In genomic region chr17:61955621-61956020, GRCh38 we compare ENCODE assay signal across 2 cellular contexts.
A peak's percentile ranks its signal among the peaks of the same experiment; 100 is the strongest.
TF ChIP-seq lines count a peak whose summit lies in the region.

No MANE protein-coding gene starts in this region.

TF ChIP-seq in IMR-90, 13 proteins besides CTCF, POLR2A, EP300 and RAD21:
- TF ChIP-seq MAFK (IDR thresholded peaks at IDR 0.05; ENCODE audit: low read depth, low read length) (peak; percentile 96), NFE2L2 (IDR thresholded peaks at IDR 0.05; ENCODE audit: low read depth, low read length) (no peak)

TF ChIP-seq in K562, 482 proteins besides CTCF, POLR2A, EP300 and RAD21:
- TF ChIP-seq MAFF (IDR thresholded peaks at IDR 0.05; ENCODE audit: low read length) = peak; percentile 91
- no peak for TF ChIP-seq MAZ (CRISPR knock-in tag; conservative IDR thresholded peaks at IDR 0.05 in 1 of 2, IDR thresholded peaks at IDR 0.05 in 1 of 2)
- no peak for TF ChIP-seq YY1 (IDR thresholded peaks at IDR 0.05; ENCODE audit: borderline replicate concordance in 1 of 3, control insufficient read depth in 1 of 3, extremely low read depth in 1 of 3, insufficient read depth in 3 of 3, insufficient read length in 1 of 3, insufficient replicate concordance in 2 of 3, low read depth in 1 of 3, low read length in 2 of 3)
- TF ChIP-seq MAFK (IDR thresholded peaks at IDR 0.05; ENCODE audit: low read length) = peak; percentile 91
- TF ChIP-seq U2AF2 (optimal IDR thresholded peaks at IDR 0.05; ENCODE audit: low read depth, low read length) = no peak
- TF ChIP-seq C11orf30 (IDR thresholded peaks at IDR 0.05; ENCODE audit: low read depth) = peak; percentile 83
- peak; percentile 84 for TF ChIP-seq MAFG (tag; conservative IDR thresholded peaks at IDR 0.05)
- TF ChIP-seq ZNF316 (IDR thresholded peaks at IDR 0.05) = peak; percentile 93
